In the genomic region with DNA sequence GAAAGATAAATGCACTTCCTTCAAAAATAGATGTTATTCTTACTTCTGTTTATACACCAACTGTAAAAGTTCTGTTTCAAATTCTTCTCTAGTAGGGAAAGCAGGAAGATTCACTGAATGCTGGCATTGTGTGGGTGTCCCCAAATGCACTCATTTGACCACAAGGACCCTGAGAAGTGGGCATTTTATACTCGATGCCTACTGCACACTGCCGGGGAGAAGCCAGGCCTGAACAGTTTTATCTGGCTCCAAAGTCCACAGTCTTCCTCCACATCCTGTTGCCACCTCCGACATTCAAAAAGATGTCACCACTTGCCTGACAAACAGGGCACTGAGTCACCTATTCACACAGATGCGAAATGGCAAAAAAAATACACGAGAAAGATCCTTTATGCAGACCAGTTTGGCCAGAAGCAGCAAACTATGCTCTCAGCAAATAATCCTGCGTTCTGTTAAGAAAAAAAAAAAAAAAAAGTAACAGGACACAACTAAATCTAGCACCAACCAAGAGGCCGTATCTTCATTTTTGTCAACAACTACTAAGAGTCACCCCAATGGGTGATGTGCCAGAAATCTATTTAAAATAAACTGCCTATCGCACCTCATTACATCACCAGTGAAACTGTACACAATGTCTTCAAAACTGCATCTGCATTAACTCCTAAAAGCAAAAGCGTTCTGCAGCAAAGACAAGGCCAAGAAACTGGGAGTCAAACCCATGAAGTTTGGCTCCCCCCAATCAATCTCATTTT, we compare ENCODE assay signal across 8 cellular contexts. TPM values are rescaled to one million over a fixed set of nuclear protein-coding genes. Genes with fewer than 3 reads are reported as not detected.
DNase-seq lines count a peak whose midpoint lies in the region; ATAC-seq and TF ChIP-seq lines count a peak whose summit lies in the region.

No MANE protein-coding gene starts in this region.

- H3K9me3 ChIP-seq in CD8-positive, alpha-beta memory T cell (ENCODE audit: low read length) = no peaks in the 10 kb centered on the region
- H3K9me3 ChIP-seq in mesenchymal stem cell (ENCODE audit: control insufficient read depth, low read length) (no peaks in the 10 kb centered on the region), upper lobe of right lung (no peaks in the 10 kb centered on the region)

- H3K18ac ChIP-seq in mesenchymal stem cell (ENCODE audit: low read depth in 1 of 2, low read length in 2 of 2) = no peak overlapping the region

- intact Hi-C loops in MCF 10A (cut with micrococcal nuclease) (no loop called here), upper lobe of right lung (cut with DNase I) (no loop called here)

- no peak overlapping the region for H2AFZ ChIP-seq in mesenchymal stem cell (ENCODE audit: low read depth, low read length)

- H3K27me3 Mint-ChIP-seq in CD8-positive, alpha-beta memory T cell = no peaks in the 10 kb centered on the region
- H3K27me3 Mint-ChIP-seq in MCF 10A (ENCODE audit: insufficient read depth, unreplicated experiment) = no peaks in the 10 kb centered on the region

- H2BK120ac ChIP-seq in mesenchymal stem cell (ENCODE audit: low read depth, low read length) = no peak overlapping the region

- H3K27ac ChIP-seq in CD8-positive, alpha-beta memory T cell (ENCODE audit: low read depth, low read length) = peak overlapping the region; percentile 51
- H3K27ac ChIP-seq in RWPE1 (peak overlapping the region; percentile 44; the same call in 1 of the 2 replicates), mesenchymal stem cell (ENCODE audit: low read length, poor library complexity, severe bottlenecking) (no peak overlapping the region), upper lobe of right lung (peak overlapping the region; percentile 68), foreskin keratinocyte (no peak overlapping the region)

- H2BK5ac ChIP-seq in mesenchymal stem cell (ENCODE audit: low read depth, low read length, poor library complexity, severe bottlenecking) = no peak overlapping the region

- no peak overlapping the region for H3K4me2 ChIP-seq in mesenchymal stem cell (ENCODE audit: low read length, poor library complexity, severe bottlenecking)

- POLR2A ChIA-PET in CD8-positive, alpha-beta memory T cell (lab: Charles Lee) = no interaction called here
- POLR2A ChIA-PET in RWPE1 (lab: Yijun Ruan, JAX; ENCODE audit: low non-redundant PET) = interaction anchor here (0.6 kb wide), 1 partner anchor 20 kb away, joined by 3 read pairs; no protein-coding TSS in a partner anchor
- POLR2A ChIA-PET in MCF 10A (lab: Yijun Ruan, JAX) = interaction anchor here (0.9 to 5.2 kb wide), 8 partner anchors 8 to 137 kb away, joined by 3 to 49 read pairs (median 4); no protein-coding TSS in a partner anchor

- CTCF ChIA-PET in CD8-positive, alpha-beta memory T cell (lab: Charles Lee) = interaction anchor here (0.8 to 2.1 kb wide), 6 partner anchors 12 to 71 kb away, joined by 3 to 6 read pairs (median 4); a partner anchor contains a TSS
- CTCF ChIA-PET in RWPE1 (lab: Yijun Ruan, JAX) = no interaction called here
- CTCF ChIA-PET in MCF 10A (lab: Yijun Ruan, JAX) = interaction anchor here (1.1 kb wide), 1 partner anchor 26 kb away, joined by 5 read pairs; no protein-coding TSS in a partner anchor

- H3K4me3 Mint-ChIP-seq in CD8-positive, alpha-beta memory T cell = peak overlapping the region; percentile 54 to 100 (median 85)
- H3K4me3 Mint-ChIP-seq in MCF 10A (ENCODE audit: unreplicated experiment) = peak overlapping the region; percentile 21

- H3K27ac Mint-ChIP-seq in CD8-positive, alpha-beta memory T cell = peak overlapping the region; percentile 88 to 99 (median 94)
- peak overlapping the region; percentile 99 for H3K27ac Mint-ChIP-seq in MCF 10A (ENCODE audit: low read depth, unreplicated experiment)

- peak in 2 of 5 donors; percentile 45 to 64 for DNase-seq in CD8-positive, alpha-beta memory T cell
- no peak for DNase-seq in RWPE1 (ENCODE audit: low spot score)
- DNase-seq in MCF 10A (ENCODE audit: unreplicated experiment) = peak; percentile 21
- DNase-seq in mesenchymal stem cell = no peak
- DNase-seq in upper lobe of right lung = no peak
- no peak for DNase-seq in NCI-H2107 treated with DMSO at 0.1 percent for 48 hours (lab: John Stamatoyannopoulos, UW; ENCODE audit: unreplicated experiment)
- no peak for DNase-seq in foreskin keratinocyte

- no peak for TF ChIP-seq CTCF in RWPE1 (conservative IDR thresholded peaks at IDR 0.05; ENCODE audit: low read depth)
- TF ChIP-seq CTCF in MCF 10A (IDR thresholded peaks at IDR 0.05; ENCODE audit: unreplicated experiment) = no peak
- TF ChIP-seq CTCF in upper lobe of right lung (IDR thresholded peaks at IDR 0.05) = no peak
- TF ChIP-seq CTCF in foreskin keratinocyte (conservative IDR thresholded peaks at IDR 0.05) = no peak

- ATAC-seq in upper lobe of right lung (no peak), foreskin keratinocyte (no peak), GM18867 (IDR thresholded peaks at IDR 0.05; ENCODE audit: unreplicated experiment) (no peak)

- no peak overlapping the region for H3K23ac ChIP-seq in mesenchymal stem cell (ENCODE audit: low read length in 2 of 2)

- 82% methylated on average over 9 of the region's 9 CpGs for WGBS in mesenchymal stem cell

- H3K27me3 ChIP-seq in CD8-positive, alpha-beta memory T cell (ENCODE audit: insufficient read depth, low read length, poor library complexity, severe bottlenecking) = no peaks in the 10 kb centered on the region
- H3K27me3 ChIP-seq in mesenchymal stem cell (ENCODE audit: control insufficient read depth in 1 of 2, insufficient read depth in 1 of 2, low read length in 2 of 2) (no peaks in the 10 kb centered on the region), upper lobe of right lung (no peaks in the 10 kb centered on the region), foreskin keratinocyte (no peaks in the 10 kb centered on the region)

- peaks cover 53% of the 10 kb centered on the region for H3K4me1 ChIP-seq in CD8-positive, alpha-beta memory T cell (ENCODE audit: insufficient read depth, low read length)
- peaks cover 7% of the 10 kb centered on the region for H3K4me1 ChIP-seq in mesenchymal stem cell (ENCODE audit: control insufficient read depth, insufficient read depth, low read depth, low read length)
- peaks cover 38% of the 10 kb centered on the region for H3K4me1 ChIP-seq in upper lobe of right lung
- peaks cover 22% of the 10 kb centered on the region for H3K4me1 ChIP-seq in foreskin keratinocyte

- peaks cover 56 to 73% (median 72%) of the 10 kb centered on the region in 3 donors for H3K4me1 Mint-ChIP-seq in CD8-positive, alpha-beta memory T cell
- peaks cover 32% of the 10 kb centered on the region for H3K4me1 Mint-ChIP-seq in MCF 10A (ENCODE audit: insufficient read depth, unreplicated experiment)

- peak overlapping the region in 1 of 2 experiments; percentile 1 for H3K14ac ChIP-seq in mesenchymal stem cell (ENCODE audit: low read length in 2 of 2)

- peak overlapping the region; percentile 71 for H3K9ac ChIP-seq in mesenchymal stem cell (ENCODE audit: low read length)

- BruUV-seq in MCF 10A (replicated peaks; lab: Mats Ljungman, UMichigan) = no TSS peak

- H3K36me3 ChIP-seq in CD8-positive, alpha-beta memory T cell (ENCODE audit: insufficient read depth, low read length) = peaks cover 8% of the 10 kb centered on the region
- H3K36me3 ChIP-seq in mesenchymal stem cell (ENCODE audit: control insufficient read depth in 1 of 2, insufficient read depth in 2 of 2, low read depth in 1 of 2, low read length in 2 of 2) = peaks cover 13 to 20% of the 10 kb centered on the region in 2 experiments
- peaks cover 9% of the 10 kb centered on the region for H3K36me3 ChIP-seq in upper lobe of right lung

- no peak overlapping the region for H2BK12ac ChIP-seq in mesenchymal stem cell (ENCODE audit: low read length in 2 of 2)

- no peak overlapping the region for H4K91ac ChIP-seq in mesenchymal stem cell (ENCODE audit: low read length)

- H3K9me3 Mint-ChIP-seq in CD8-positive, alpha-beta memory T cell = no peaks in the 10 kb centered on the region
- H3K9me3 Mint-ChIP-seq in MCF 10A (ENCODE audit: unreplicated experiment) = no peaks in the 10 kb centered on the region

- H3K79me1 ChIP-seq in mesenchymal stem cell (replicated peaks; ENCODE audit: low read length, poor library complexity, severe bottlenecking) = peaks cover 5% of the 10 kb centered on the region

- H4K8ac ChIP-seq in mesenchymal stem cell (ENCODE audit: low read length) = no peak overlapping the region

- H2AK5ac ChIP-seq in mesenchymal stem cell (ENCODE audit: low read length, severe bottlenecking) = no peak overlapping the region

- no peak overlapping the region for H2BK15ac ChIP-seq in mesenchymal stem cell (ENCODE audit: low read depth, poor library complexity, severe bottlenecking)

- H3K4me3 ChIP-seq in CD8-positive, alpha-beta memory T cell (ENCODE audit: low read length) = peak overlapping the region; percentile 8
- H3K4me3 ChIP-seq in mesenchymal stem cell (ENCODE audit: insufficient read depth in 1 of 2, low read depth in 1 of 2, low read length in 2 of 2) (peak overlapping the region in 1 of 2 experiments; percentile 46), upper lobe of right lung (no peak overlapping the region)

- no peak overlapping the region for H3K4ac ChIP-seq in mesenchymal stem cell (ENCODE audit: low read depth in 1 of 2, low read length in 2 of 2)

- peaks cover 8 to 39% (median 12%) of the 10 kb centered on the region in 3 donors for H3K36me3 Mint-ChIP-seq in CD8-positive, alpha-beta memory T cell
- peaks cover 24% of the 10 kb centered on the region for H3K36me3 Mint-ChIP-seq in MCF 10A (ENCODE audit: insufficient read depth, unreplicated experiment)

RNA-seq across cellular contexts. Expression of a gene that starts 6.2 kb away (rescaled TPM):
- total RNA-seq in CD8-positive, alpha-beta memory T cell = 10 to 100 TPM; 90.3 to 99.6 TPM
- polyA plus RNA-seq in CD8-positive, alpha-beta memory T cell = 3.2 TPM
- total RNA-seq in MCF 10A (2022) = 41.4 and 41.8 TPM in 2 replicates
- 12.6 TPM for polyA plus RNA-seq in mesenchymal stem cell (2013, experiment 1 of 2)
- 12.7 TPM for polyA plus RNA-seq in mesenchymal stem cell (2013, experiment 2 of 2)
- total RNA-seq in upper lobe of right lung = 47.5 TPM
- 27.1 and 27.3 TPM in 2 replicates for total RNA-seq in foreskin keratinocyte
- polyA plus RNA-seq in foreskin keratinocyte = 7.5 and 8.4 TPM in 2 replicates

RNA-seq across cellular contexts. Expression of a gene that starts 23.3 kb away (rescaled TPM):
- 100 to 1,000 TPM; 167 to 172 TPM for total RNA-seq in CD8-positive, alpha-beta memory T cell
- polyA plus RNA-seq in CD8-positive, alpha-beta memory T cell = 107 TPM
- 76.1 and 81.7 TPM in 2 replicates for total RNA-seq in MCF 10A (2022)
- 133 TPM for polyA plus RNA-seq in mesenchymal stem cell (2013, experiment 1 of 2)
- polyA plus RNA-seq in mesenchymal stem cell (2013, experiment 2 of 2) = 135 TPM
- 57.6 TPM for total RNA-seq in upper lobe of right lung
- total RNA-seq in foreskin keratinocyte = 132 and 147 TPM in 2 replicates
- polyA plus RNA-seq in foreskin keratinocyte = 132 and 147 TPM in 2 replicates

RNA-seq across cellular contexts. Expression of a gene that starts 59.0 kb away (rescaled TPM):
- total RNA-seq in CD8-positive, alpha-beta memory T cell = 10 to 100 TPM; 52.9 to 57.3 TPM
- 136 TPM for polyA plus RNA-seq in CD8-positive, alpha-beta memory T cell
- total RNA-seq in MCF 10A (2022) (15.3 and 22.0 TPM in 2 replicates), upper lobe of right lung (28.0 TPM), foreskin keratinocyte (39.6 and 41.3 TPM in 2 replicates)
- 28.2 TPM for polyA plus RNA-seq in mesenchymal stem cell (2013, experiment 1 of 2)
- 28.5 TPM for polyA plus RNA-seq in mesenchymal stem cell (2013, experiment 2 of 2)
- polyA plus RNA-seq in foreskin keratinocyte = 56.7 and 56.8 TPM in 2 replicates

Comparison
In these comparisons a context has a peak if more than half of its experiments do, and no peak if none do; other contexts are left out.
1. H3K27ac ChIP-seq: peak in CD8-positive, alpha-beta memory T cell (single experiment), RWPE1 (single experiment) and upper lobe of right lung (single experiment); none in mesenchymal stem cell (single experiment) and foreskin keratinocyte (single experiment).